ENCODE assay signal across 14 cellular contexts in genomic region chr10:131125511-131126225, GRCh38.
A peak's percentile ranks its signal among the peaks of the same experiment; 100 is the strongest.
DNase-seq lines count a peak whose midpoint lies in the region; ATAC-seq, FAIRE-seq and TF ChIP-seq lines count a peak whose summit lies in the region.
"Had no signal": no experiment of that assay in that cellular context is flagged by ENCODE, and none has a peak within 500 bp of the region (broad histone marks: within the 10 kb centered on the region; RNA-seq: fewer than 3 reads in every experiment).

No MANE protein-coding gene starts in this region.

- no peaks in the 10 kb centered on the region for H3K36me3 ChIP-seq in kidney (ENCODE audit: control insufficient read depth in 1 of 2, insufficient read depth in 2 of 2, low read length in 2 of 2)
- no peaks in the 10 kb centered on the region for H3K36me3 ChIP-seq in pancreas

- H4K8ac ChIP-seq in H9 (replicated peaks; ENCODE audit: insufficient read length, low read depth, low read length): no peak overlapping the region

- no peaks in the 10 kb centered on the region for H3K79me2 ChIP-seq in H9 (ENCODE audit: insufficient read depth, low read length)

- no peak overlapping the region for H3K4me3 ChIP-seq in kidney (ENCODE audit: low read length in 2 of 2)
- H3K4me3 ChIP-seq in pancreas: no peak overlapping the region

- no peaks in the 10 kb centered on the region for H4K20me1 ChIP-seq in H9 (ENCODE audit: control insufficient read depth, insufficient read depth, insufficient read length)

- H3K27ac ChIP-seq in H9 (ENCODE audit: insufficient read length, low read depth, low read length): no peak overlapping the region
- H3K27ac ChIP-seq in kidney (ENCODE audit: low read depth in 2 of 2, low read length in 2 of 2): no peak overlapping the region
- peak overlapping the region in 3 of 4 donors; percentile 9 to 31 (median 16) for H3K27ac ChIP-seq in pancreas
- H3K27ac ChIP-seq: HL-60 had no signal

- no peaks in the 10 kb centered on the region for H3K79me1 ChIP-seq in H9 (ENCODE audit: insufficient read depth, low read depth, low read length, poor library complexity, severe bottlenecking)

- no peak overlapping the region for H3T11ph ChIP-seq in H9 (ENCODE audit: low read length)

- peaks cover 15 to 23% of the 10 kb centered on the region in 2 experiments for H3K9me3 Mint-ChIP-seq in H9
- no peaks in the 10 kb centered on the region for H3K9me3 Mint-ChIP-seq in stimulated activated naive CD8-positive, alpha-beta T cell treated with anti-CD3 and anti-CD28 coated beads, Interleukin-15, amount 100 ng/mL, for 72 hours

- H3K9ac ChIP-seq in H9 (ENCODE audit: extremely low read depth, insufficient read length, low read length) (no peak overlapping the region), kidney (ENCODE audit: low read length in 2 of 2) (no peak overlapping the region)

- no peak for TF ChIP-seq CTCF in H9 (conservative IDR thresholded peaks at IDR 0.05)
- no peak for TF ChIP-seq CTCF in kidney (IDR thresholded peaks at IDR 0.05; ENCODE audit: borderline replicate concordance, extremely low read depth, insufficient read depth)
- no peak for TF ChIP-seq CTCF in pancreas (IDR thresholded peaks at IDR 0.05)

- H2BK120ac ChIP-seq in H9 (ENCODE audit: low read depth, low read length, poor library complexity, severe bottlenecking): no peak overlapping the region

- H3K4ac ChIP-seq in H9 (ENCODE audit: low read depth, low read length): no peak overlapping the region

- H3K4me1 ChIP-seq in H9 (ENCODE audit: insufficient read depth, low read length) (peaks cover 4% of the 10 kb centered on the region; the same call in 1 of the 2 replicates), kidney (ENCODE audit: control insufficient read depth in 1 of 2, insufficient read depth in 1 of 2, low read depth in 1 of 2, low read length in 2 of 2) (no peaks in the 10 kb centered on the region), pancreas (no peaks in the 10 kb centered on the region)

- H2BK5ac ChIP-seq in H9 (ENCODE audit: insufficient read length, low read length): no peak overlapping the region

- no peak overlapping the region for H2AFZ ChIP-seq in H9 (ENCODE audit: low read length)

- H3K14ac ChIP-seq in H9 (ENCODE audit: insufficient read depth, low read length): peak overlapping the region; percentile 0; the same call in 1 of the 2 replicates

- H3K18ac ChIP-seq in H9 (ENCODE audit: insufficient read length, low read depth, low read length): peak overlapping the region; percentile 21

- FAIRE-seq in kidney (lab: Jason Lieb, UNC) (no peak), pancreas (lab: Jason Lieb, UNC) (no peak)
- FAIRE-seq: A204.1, GM19239 had no signal

- H3K27me3 Mint-ChIP-seq in H9 (ENCODE audit: low read depth): peaks cover 1% of the 10 kb centered on the region; the same call in 1 of the 2 replicates
- peaks cover 11% of the 10 kb centered on the region for H3K27me3 Mint-ChIP-seq in stimulated activated naive CD8-positive, alpha-beta T cell treated with anti-CD3 and anti-CD28 coated beads, Interleukin-15, amount 100 ng/mL, for 72 hours
- H3K27me3 Mint-ChIP-seq: B cell had no signal

- peaks cover 5 to 26% (median 25%) of the 10 kb centered on the region in 3 experiments for H3K36me3 Mint-ChIP-seq in H9 (ENCODE audit: insufficient read depth in 1 of 3, low read depth in 3 of 3)

- H2AK5ac ChIP-seq in H9 (ENCODE audit: insufficient read length, low read length): no peak overlapping the region

- H2BK20ac ChIP-seq in H9 (ENCODE audit: low read depth, low read length, poor library complexity, severe bottlenecking): no peak overlapping the region

- H3K27me3 ChIP-seq in H9 (ENCODE audit: insufficient read depth, low read length): no peaks in the 10 kb centered on the region
- no peaks in the 10 kb centered on the region for H3K27me3 ChIP-seq in pancreas

- H3K23ac ChIP-seq in H9 (ENCODE audit: insufficient read length, low read depth, low read length): no peak overlapping the region

- no peak overlapping the region for H3K56ac ChIP-seq in H9 (ENCODE audit: insufficient read length, low read depth, low read length)

- WGBS in H9 (ENCODE audit: extremely low coverage, insufficient read length, low lambda C conversion rate): no CpG with 5 or more reads among the region's 10 CpGs
- WGBS in pancreas, 2 donors: 78 to 82% methylated on average over 10 of the region's 10 CpGs

- H3K27ac Mint-ChIP-seq in H9: no peak overlapping the region
- no peak overlapping the region for H3K27ac Mint-ChIP-seq in stimulated activated naive CD8-positive, alpha-beta T cell treated with anti-CD3 and anti-CD28 coated beads, Interleukin-15, amount 100 ng/mL, for 72 hours
- H3K27ac Mint-ChIP-seq: B cell had no signal

- no peak overlapping the region for H2BK15ac ChIP-seq in H9 (ENCODE audit: low read depth, low read length)

- no peak for DNase-seq in H9
- DNase-seq in kidney: peak; percentile 52
- peak in 1 of 6 donors; percentile 12 for DNase-seq in pancreas
- DNase-seq in amniotic stem cell (lab: John Stamatoyannopoulos, UW): no peak
- DNase-seq in stimulated activated naive CD8-positive, alpha-beta T cell treated with anti-CD3 and anti-CD28 coated beads, Interleukin-15, amount 100 ng/mL, for 72 hours: no peak
- DNase-seq: DMS53, GF-D8, H7 had no signal

- H3K4me3 Mint-ChIP-seq in H9: no peak overlapping the region
- H3K4me3 Mint-ChIP-seq in stimulated activated naive CD8-positive, alpha-beta T cell treated with anti-CD3 and anti-CD28 coated beads, Interleukin-15, amount 100 ng/mL, for 72 hours: no peak overlapping the region
- H3K4me3 Mint-ChIP-seq: B cell had no signal

- H4K91ac ChIP-seq in H9 (ENCODE audit: insufficient read length, low read depth, low read length): no peak overlapping the region

- no peak overlapping the region for H2BK12ac ChIP-seq in H9 (ENCODE audit: insufficient read length, low read depth, low read length)

- ATAC-seq in pancreas (peak in 1 of 4 donors; percentile 26), GM19452 (IDR thresholded peaks at IDR 0.05; ENCODE audit: unreplicated experiment) (no peak), GM19463 (IDR thresholded peaks at IDR 0.05; ENCODE audit: unreplicated experiment) (no peak)
- no peak for ATAC-seq in stimulated activated naive CD8-positive, alpha-beta T cell treated with anti-CD3 and anti-CD28 coated beads, Interleukin-15, amount 100 ng/mL, for 72 hours

- peaks cover 2% of the 10 kb centered on the region for H3K23me2 ChIP-seq in H9 (ENCODE audit: insufficient read length, low read depth, low read length, poor library complexity, severe bottlenecking)

- H3K9me3 ChIP-seq in H9 (ENCODE audit: control insufficient read depth, low read depth, low read length) (peaks cover 8% of the 10 kb centered on the region), kidney (ENCODE audit: control insufficient read depth in 1 of 2, low read length in 2 of 2) (no peaks in the 10 kb centered on the region), pancreas (no peaks in the 10 kb centered on the region)

- intact Hi-C loops in kidney (cut with DNase I) (no loop called here), pancreas (cut with DNase I) (no loop called here)

- no peak overlapping the region for H4K5ac ChIP-seq in H9 (ENCODE audit: insufficient read length, low read depth, low read length)

- H3K4me2 ChIP-seq in H9 (ENCODE audit: insufficient read depth, insufficient read length, low read length): no peak overlapping the region

- H3K4me1 Mint-ChIP-seq in H9: peaks cover 22 to 28% of the 10 kb centered on the region in 2 experiments
- H3K4me1 Mint-ChIP-seq in stimulated activated naive CD8-positive, alpha-beta T cell treated with anti-CD3 and anti-CD28 coated beads, Interleukin-15, amount 100 ng/mL, for 72 hours: peaks cover 14% of the 10 kb centered on the region
- H3K4me1 Mint-ChIP-seq: B cell had no signal

Comparison
In these comparisons a context has a peak if more than half of its experiments do, and no peak if none do; other contexts are left out.
1. H3K27ac ChIP-seq: peak in pancreas (3 of 4); none in H9 (single experiment) and kidney (0 of 2).